1 cellular context compared by ENCODE assay signal in genomic region chr2:17636989-17637906, GRCh38.
TF ChIP-seq lines count a peak whose summit lies in the region.

No MANE protein-coding gene starts in this region.

TF ChIP-seq in GM12878, 131 proteins besides CTCF, POLR2A, EP300 and RAD21 (continued from another document):
- TF ChIP-seq CEBPZ (IDR thresholded peaks at IDR 0.05; ENCODE audit: low read depth, low read length) (no peak), TCF3 (IDR thresholded peaks at IDR 0.05; ENCODE audit: borderline replicate concordance, insufficient read depth, low read depth, low read length) (no peak), USF2 (IDR thresholded peaks at IDR 0.05; ENCODE audit: borderline replicate concordance, low read depth, low read length) (no peak), POLR2AphosphoS2 (IDR thresholded peaks at IDR 0.05; ENCODE audit: low read depth, low read length) (no peak), TCF12 (IDR thresholded peaks at IDR 0.05; ENCODE audit: low read depth, low read length) (no peak), ZBTB33 (IDR thresholded peaks at IDR 0.05) (no peak), NFIC (IDR thresholded peaks at IDR 0.05; ENCODE audit: low read depth, low read length) (no peak)
